Comparison of ENCODE assay signal across 18 cellular contexts in the genomic region with DNA sequence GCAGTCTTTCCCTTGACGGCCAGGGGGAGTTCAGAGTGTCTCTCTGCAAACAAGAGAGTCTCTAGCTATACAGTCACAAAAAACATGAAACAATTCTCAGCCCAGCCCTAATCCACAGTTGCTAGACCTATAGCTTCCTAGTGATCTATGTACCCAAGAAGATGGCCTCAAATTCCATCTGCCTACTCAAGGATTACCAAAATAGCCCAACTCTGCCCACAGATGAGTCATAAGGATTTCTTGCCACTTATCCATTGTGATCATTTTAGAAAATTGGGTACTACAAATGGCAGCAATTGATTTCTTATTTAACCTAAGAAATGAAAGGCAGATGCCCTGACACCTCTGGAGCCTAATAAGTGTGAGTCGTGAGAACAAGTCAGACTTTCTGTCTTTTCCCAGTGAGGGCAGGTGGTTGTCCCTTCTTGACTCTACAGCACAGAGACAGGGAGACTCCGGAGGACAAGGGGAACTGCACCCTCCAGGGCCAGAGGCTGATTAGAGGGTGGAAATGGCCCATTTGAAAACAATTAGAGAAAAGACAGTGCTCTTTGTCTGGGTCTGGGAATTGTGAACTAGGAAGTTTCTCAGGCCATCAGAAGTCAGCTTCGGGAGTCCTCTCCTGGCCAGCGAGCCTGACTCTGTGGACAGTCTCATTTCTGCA.
A peak's percentile ranks its signal among the peaks of the same experiment; 100 is the strongest.
DNase-seq lines count a peak whose midpoint lies in the region; ATAC-seq and TF ChIP-seq lines count a peak whose summit lies in the region.
"Had no signal": no experiment of that assay in that cellular context is flagged by ENCODE, and none has a peak within 500 bp of the region (broad histone marks: within the 10 kb centered on the region; RNA-seq: fewer than 3 reads in every experiment).

No MANE protein-coding gene starts in this region.

- H3K4me2 ChIP-seq in PC-9: peak overlapping the region; percentile 5
- no peak overlapping the region for H3K4me2 ChIP-seq in trophoblast cell (ENCODE audit: low read length)

- H3K9me2 ChIP-seq in PC-9 (ENCODE audit: insufficient read depth): no peaks in the 10 kb centered on the region

- no peaks in the 10 kb centered on the region for H3K27me3 ChIP-seq in PC-9 (ENCODE audit: insufficient read depth, low read depth)
- H3K27me3 ChIP-seq in trophoblast cell (ENCODE audit: insufficient read depth, low read length): no peaks in the 10 kb centered on the region
- no peaks in the 10 kb centered on the region for H3K27me3 ChIP-seq in uterus
- H3K27me3 ChIP-seq: brain microvascular endothelial cell, Peyer's patch, transverse colon had no signal

- no peak overlapping the region for H3K27ac Mint-ChIP-seq in activated T-cell treated with anti-CD3 and anti-CD28 coated beads, Interleukin-2, amount 50 U/mL, for 72 hours
- H3K27ac Mint-ChIP-seq: activated naive CD8-positive, alpha-beta T cell; activated T-cell treated with anti-CD3 and anti-CD28 coated beads, Interleukin-2, amount 50 U/mL, for 24 hours; stimulated activated memory B cell treated with anti-CD40 and anti-IgM and Interleukin-4, amounts not matched to agents 10 μg/mL and 1 μg/mL and 100 μg/mL, for 72 hours had no signal

- no peak for TF ChIP-seq POLR2A in uterus (IDR thresholded peaks at IDR 0.05)

- no peaks in the 10 kb centered on the region for H3K9me3 Mint-ChIP-seq in activated T-cell treated with anti-CD3 and anti-CD28 coated beads, Interleukin-2, amount 50 U/mL, for 72 hours
- H3K9me3 Mint-ChIP-seq: activated T-cell treated with anti-CD3 and anti-CD28 coated beads, Interleukin-2, amount 50 U/mL, for 24 hours; stimulated activated memory B cell treated with anti-CD40 and anti-IgM and Interleukin-4, amounts not matched to agents 10 μg/mL and 1 μg/mL and 100 μg/mL, for 72 hours had no signal

- no peak overlapping the region for H3K4me3 ChIP-seq in PC-9
- no peak overlapping the region for H3K4me3 ChIP-seq in trophoblast cell (ENCODE audit: low read depth, low read length)
- H3K4me3 ChIP-seq in uterus: no peak overlapping the region
- H3K4me3 ChIP-seq: Peyer's patch, spleen, transverse colon had no signal

- no TSS peak for BruUV-seq in PC-9 (replicated peaks; lab: Mats Ljungman, UMichigan)

- POLR2A ChIA-PET in PC-9 (lab: Charles Lee; ENCODE audit: unreplicated experiment): no interaction called here

- H3K9ac ChIP-seq in trophoblast cell (ENCODE audit: low read length): no peak overlapping the region
- H3K9ac ChIP-seq: parathyroid adenoma had no signal

- TF ChIP-seq CTCF in PC-9 (conservative IDR thresholded peaks at IDR 0.05): no peak
- TF ChIP-seq CTCF in uterus (IDR thresholded peaks at IDR 0.05): no peak

- no CpG with 5 or more reads among the region's 5 CpGs for WGBS in trophoblast cell (ENCODE audit: extremely low coverage, insufficient coverage, insufficient read length)

- H4K8ac ChIP-seq in trophoblast cell (ENCODE audit: low read depth, low read length): no peak overlapping the region

- ATAC-seq in activated T-cell treated with anti-CD3 and anti-CD28 coated beads, Interleukin-2, amount 50 U/mL, for 72 hours (replicated peaks in 1 of 2): no peak
- ATAC-seq: stimulated activated memory B cell treated with anti-CD40 and anti-IgM and Interleukin-4, amounts not matched to agents 10 μg/mL and 1 μg/mL and 100 μg/mL, for 72 hours had no signal

- H3K4me1 ChIP-seq in PC-9 (replicated peaks; ENCODE audit: insufficient read depth): peaks cover 39% of the 10 kb centered on the region
- peaks cover 4 to 12% of the 10 kb centered on the region in 2 experiments for H3K4me1 ChIP-seq in trophoblast cell (ENCODE audit: control insufficient read depth in 1 of 2, insufficient read depth in 2 of 2, low read length in 2 of 2)
- H3K4me1 ChIP-seq in uterus: no peaks in the 10 kb centered on the region
- H3K4me1 ChIP-seq: parathyroid adenoma, Peyer's patch, spleen, transverse colon had no signal

- peak overlapping the region; percentile 71 for H2AK5ac ChIP-seq in trophoblast cell (ENCODE audit: low read length)

- intact Hi-C loops in PC-9 (cut with micrococcal nuclease; ENCODE audit: unreplicated experiment) (no loop called here), uterus (cut with DNase I; ENCODE audit: low total_unique reads) (no loop called here)

- no peaks in the 10 kb centered on the region for H3K9me3 ChIP-seq in PC-9 (ENCODE audit: insufficient read depth, low read depth)
- peaks cover 2% of the 10 kb centered on the region for H3K9me3 ChIP-seq in trophoblast cell (ENCODE audit: insufficient read depth, low read depth, low read length)
- no peaks in the 10 kb centered on the region for H3K9me3 ChIP-seq in uterus
- H3K9me3 ChIP-seq: Peyer's patch, spleen, transverse colon had no signal

- H2BK120ac ChIP-seq in trophoblast cell (ENCODE audit: insufficient read depth, low read length, poor library complexity): peak overlapping the region; percentile 10

- DNase-seq in HCEC 1CT (peak; percentile 37), PC-9 (peak in 1 of 2 experiments; percentile 82), epithelial cell of prostate (ENCODE audit: low read depth, low spot score) (no peak), trophoblast cell (no peak), uterus (no peak), substantia nigra (lab: John Stamatoyannopoulos, UW) (no peak)
- DNase-seq in activated T-cell treated with anti-CD3 and anti-CD28 coated beads, Interleukin-2, amount 50 U/mL, for 72 hours: no peak
- DNase-seq: activated CD4-positive, alpha-beta T cell treated with anti-CD3 and anti-CD28 coated beads, Interleukin-2, amount 50 U/mL, for 48 hours; activated T-cell treated with anti-CD3 and anti-CD28 coated beads, Interleukin-2, amount 50 U/mL, for 24 hours; brain microvascular endothelial cell; NCI-H774; Peyer's patch; spleen; transverse colon had no signal

- no peaks in the 10 kb centered on the region for H4K20me1 ChIP-seq in PC-9 (ENCODE audit: insufficient read depth)

- peak overlapping the region; percentile 4 for H2BK5ac ChIP-seq in trophoblast cell (ENCODE audit: low read depth, low read length, poor library complexity)

- no peak overlapping the region for H4K12ac ChIP-seq in trophoblast cell (ENCODE audit: low read depth, low read length)

- H3K23ac ChIP-seq in trophoblast cell (ENCODE audit: low read length): no peak overlapping the region

- no peaks in the 10 kb centered on the region for H3K79me2 ChIP-seq in PC-9 (ENCODE audit: low read depth)
- peaks cover 1% of the 10 kb centered on the region for H3K79me2 ChIP-seq in trophoblast cell (ENCODE audit: control insufficient read depth, insufficient read depth, low read length, poor library complexity)
- H3K79me2 ChIP-seq: parathyroid adenoma had no signal

- H4K91ac ChIP-seq in trophoblast cell (ENCODE audit: low read depth, low read length): peak overlapping the region; percentile 50

- H3K14ac ChIP-seq in trophoblast cell (ENCODE audit: low read length): no peak overlapping the region

- H2BK12ac ChIP-seq in trophoblast cell (ENCODE audit: low read length): peak overlapping the region; percentile 74

- H3K27ac ChIP-seq in PC-9: peak overlapping the region; percentile 0; the same call in 1 of the 2 replicates
- H3K27ac ChIP-seq in epithelial cell of prostate: peak overlapping the region; percentile 41
- H3K27ac ChIP-seq in trophoblast cell (ENCODE audit: low read depth, low read length): no peak overlapping the region
- no peak overlapping the region for H3K27ac ChIP-seq in uterus
- H3K27ac ChIP-seq in substantia nigra (ENCODE audit: low read depth, low read length, poor library complexity, severe bottlenecking): no peak overlapping the region
- H3K27ac ChIP-seq: brain microvascular endothelial cell, C4-2B, parathyroid adenoma, Peyer's patch, spleen, transverse colon had no signal

- no peaks in the 10 kb centered on the region for H3K36me3 ChIP-seq in PC-9 (ENCODE audit: low read depth)
- H3K36me3 ChIP-seq in trophoblast cell (ENCODE audit: control insufficient read depth in 1 of 2, insufficient read depth in 2 of 2, low read length in 2 of 2): peaks cover 0 to 3% of the 10 kb centered on the region in 2 experiments
- H3K36me3 ChIP-seq in uterus: no peaks in the 10 kb centered on the region
- H3K36me3 ChIP-seq: brain microvascular endothelial cell, Peyer's patch, spleen, transverse colon had no signal

- peaks cover 26% of the 10 kb centered on the region for H3K27me3 Mint-ChIP-seq in activated T-cell treated with anti-CD3 and anti-CD28 coated beads, Interleukin-2, amount 50 U/mL, for 72 hours (ENCODE audit: low read depth)
- H3K27me3 Mint-ChIP-seq: activated naive CD8-positive, alpha-beta T cell had no signal

- H3K36me3 Mint-ChIP-seq in activated T-cell treated with anti-CD3 and anti-CD28 coated beads, Interleukin-2, amount 50 U/mL, for 72 hours (ENCODE audit: insufficient read depth in 2 of 2): no peaks in the 10 kb centered on the region
- H3K36me3 Mint-ChIP-seq: activated naive CD8-positive, alpha-beta T cell; stimulated activated memory B cell treated with anti-CD40 and anti-IgM and Interleukin-4, amounts not matched to agents 10 μg/mL and 1 μg/mL and 100 μg/mL, for 72 hours had no signal

- H3F3A ChIP-seq in PC-9 (ENCODE audit: insufficient read depth, low read depth): peaks cover 13% of the 10 kb centered on the region

- H3K79me1 ChIP-seq in trophoblast cell (ENCODE audit: low read length): peaks cover 15% of the 10 kb centered on the region

- no peak overlapping the region for H3K4ac ChIP-seq in trophoblast cell (ENCODE audit: low read depth, low read length)

- CTCF ChIA-PET in PC-9 (lab: Charles Lee): no interaction called here

- no peak overlapping the region for H2AFZ ChIP-seq in PC-9
- no peak overlapping the region for H2AFZ ChIP-seq in trophoblast cell (ENCODE audit: insufficient read depth, low read length, poor library complexity)
- H2AFZ ChIP-seq: parathyroid adenoma had no signal

- peaks cover 6% of the 10 kb centered on the region for H3K4me1 Mint-ChIP-seq in activated T-cell treated with anti-CD3 and anti-CD28 coated beads, Interleukin-2, amount 50 U/mL, for 72 hours (ENCODE audit: low read depth)
- H3K4me1 Mint-ChIP-seq: stimulated activated memory B cell treated with anti-CD40 and anti-IgM and Interleukin-4, amounts not matched to agents 10 μg/mL and 1 μg/mL and 100 μg/mL, for 72 hours had no signal

- no peak overlapping the region for H3K18ac ChIP-seq in trophoblast cell (ENCODE audit: low read length)

- no peak overlapping the region for H3K4me3 Mint-ChIP-seq in activated T-cell treated with anti-CD3 and anti-CD28 coated beads, Interleukin-2, amount 50 U/mL, for 72 hours
- H3K4me3 Mint-ChIP-seq: activated naive CD8-positive, alpha-beta T cell; activated T-cell treated with anti-CD3 and anti-CD28 coated beads, Interleukin-2, amount 50 U/mL, for 24 hours; stimulated activated memory B cell treated with anti-CD40 and anti-IgM and Interleukin-4, amounts not matched to agents 10 μg/mL and 1 μg/mL and 100 μg/mL, for 72 hours had no signal

Comparison
In these comparisons a context has a peak if more than half of its experiments do, and no peak if none do; other contexts are left out.
1. H3K27ac ChIP-seq: peak in PC-9 (single experiment) and epithelial cell of prostate (single experiment); none in trophoblast cell (single experiment), uterus (0 of 2) and substantia nigra (single experiment).